8 cellular contexts compared by ENCODE assay signal in the genomic region with DNA sequence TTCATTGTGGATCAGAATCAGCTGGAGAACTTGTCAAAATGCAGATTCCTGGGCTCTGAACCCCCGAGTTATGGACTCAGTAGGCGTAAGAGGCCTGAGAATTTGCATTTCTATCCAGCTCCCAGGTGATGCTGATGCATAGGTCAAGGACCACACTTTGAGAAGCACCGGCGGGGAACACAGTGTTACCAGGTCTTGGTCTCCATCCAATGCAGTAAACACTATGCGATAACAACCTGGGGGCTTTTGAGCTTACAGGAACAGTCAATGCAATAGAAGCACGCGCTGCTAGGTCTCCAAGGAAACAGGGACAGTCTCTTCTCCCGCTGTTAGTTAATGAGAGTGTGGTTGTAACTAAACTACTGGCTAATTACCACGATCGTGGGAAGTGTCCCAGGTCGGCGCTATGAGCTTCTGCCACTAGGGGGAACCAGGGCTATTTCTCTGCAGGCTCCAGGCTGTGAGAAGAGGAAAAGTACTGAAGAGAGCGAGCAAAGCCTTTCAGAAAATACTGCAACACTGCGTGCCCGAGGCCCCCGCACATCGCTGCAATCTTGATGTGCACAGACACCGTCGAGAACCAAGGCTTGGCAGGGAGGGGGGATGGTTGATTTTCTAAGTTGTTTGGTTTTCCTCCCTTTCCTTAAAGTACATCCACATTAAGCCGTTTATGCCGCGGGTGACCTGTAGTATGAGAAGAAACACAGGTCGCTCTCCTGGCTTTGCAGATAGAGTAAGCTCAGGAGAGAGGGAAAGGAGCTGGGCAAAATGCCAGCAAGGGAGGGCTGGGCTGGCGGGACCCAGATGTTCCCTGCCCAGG. TPM values are rescaled to one million over a fixed set of nuclear protein-coding genes. Genes with fewer than 3 reads are reported as not detected.
A peak's percentile ranks its signal among the peaks of the same experiment; 100 is the strongest.
DNase-seq lines count a peak whose midpoint lies in the region; ATAC-seq and TF ChIP-seq lines count a peak whose summit lies in the region.

No MANE protein-coding gene starts in this region.

- H3K27ac ChIP-seq in subcutaneous abdominal adipose tissue (ENCODE audit: low read depth, low read length) = no peak overlapping the region

- peaks cover 0 to 29% (median 26%) of the 10 kb centered on the region in 5 donors for H3K27me3 ChIP-seq in subcutaneous abdominal adipose tissue (ENCODE audit: control insufficient read depth in 5 of 5, insufficient read depth in 4 of 5, low read length in 5 of 5)

- no peaks in the 10 kb centered on the region for H3K9me3 Mint-ChIP-seq in CD14-positive monocyte

- peaks cover 23 to 34% (median 30%) of the 10 kb centered on the region in 3 donors for H3K27me3 Mint-ChIP-seq in CD14-positive monocyte (ENCODE audit: low read depth in 3 of 3)

- TF ChIP-seq CTCF in CD14-positive monocyte (IDR thresholded peaks at IDR 0.05) = peak; percentile 91

- peak; percentile 67 for ATAC-seq in GM21390 (IDR thresholded peaks at IDR 0.05; ENCODE audit: unreplicated experiment)

- H3K9me3 ChIP-seq in subcutaneous abdominal adipose tissue (ENCODE audit: control insufficient read depth in 5 of 5, low read length in 5 of 5) = no peaks in the 10 kb centered on the region

- DNase-seq in CD14-positive monocyte (ENCODE audit: low spot score) = peak; percentile 63
- peak; percentile 82 for DNase-seq in LoVo (ENCODE audit: low spot score)
- peak; percentile 89 for DNase-seq in RPMI8226
- peak; percentile 39 for DNase-seq in activated T-helper 9 cell treated with anti-CD3 and anti-CD28 coated beads, Interleukin-2, amount 50 U/mL, for 16 hours (ENCODE audit: low read depth)
- DNase-seq in foreskin melanocyte = peak; percentile 59
- peak in 53 of 56 donors; percentile 18 to 92 (median 69) for DNase-seq in nucleus accumbens (lab: John Stamatoyannopoulos, UW)

- H3K4me1 ChIP-seq in subcutaneous abdominal adipose tissue (ENCODE audit: control insufficient read depth in 5 of 5, insufficient read depth in 5 of 5, low read length in 5 of 5) = peaks cover 2 to 15% (median 13%) of the 10 kb centered on the region in 5 donors

- H3K27ac Mint-ChIP-seq in CD14-positive monocyte = peak overlapping the region in 1 of 7 donors; percentile 43

- no peaks in the 10 kb centered on the region for H3K36me3 Mint-ChIP-seq in CD14-positive monocyte

- H3K36me3 ChIP-seq in subcutaneous abdominal adipose tissue (ENCODE audit: control insufficient read depth in 5 of 5, insufficient read depth in 5 of 5, low read length in 5 of 5) = no peaks in the 10 kb centered on the region

- H3K4me3 ChIP-seq in subcutaneous abdominal adipose tissue (ENCODE audit: low read depth in 1 of 5, low read length in 5 of 5) = peak overlapping the region; percentile 29 to 43 (median 31)

- peaks cover 8% of the 10 kb centered on the region for H3K4me1 Mint-ChIP-seq in CD14-positive monocyte

- H3K9ac ChIP-seq in subcutaneous abdominal adipose tissue (ENCODE audit: low read length in 5 of 5) = no peak overlapping the region

- H3K4me3 Mint-ChIP-seq in CD14-positive monocyte = peak overlapping the region; percentile 52 to 77

- intact Hi-C loops in CD14-positive monocyte (cut with micrococcal nuclease) = loop anchor here (5.0 to 10.0 kb wide), 2 partner anchors 225 to 227 kb away; no protein-coding TSS in a partner anchor

RNA-seq across cellular contexts. Expression of gene KCNA1, which starts 52.0 kb away (rescaled TPM):
- not detected for polyA plus RNA-seq in CD14-positive monocyte

Comparison
In these comparisons a context has a peak if more than half of its experiments do, and no peak if none do; other contexts are left out.
1. DNase-seq: peak in every context shown above with its lines; median percentile 89 in RPMI8226; 82 in LoVo; 69 in nucleus accumbens; 63 in CD14-positive monocyte; 59 in foreskin melanocyte; 39 in activated T-helper 9 cell treated with anti-CD3 and anti-CD28 coated beads, Interleukin-2, amount 50 U/mL, for 16 hours.